21 cellular contexts compared by ENCODE assay signal in the genomic region with DNA sequence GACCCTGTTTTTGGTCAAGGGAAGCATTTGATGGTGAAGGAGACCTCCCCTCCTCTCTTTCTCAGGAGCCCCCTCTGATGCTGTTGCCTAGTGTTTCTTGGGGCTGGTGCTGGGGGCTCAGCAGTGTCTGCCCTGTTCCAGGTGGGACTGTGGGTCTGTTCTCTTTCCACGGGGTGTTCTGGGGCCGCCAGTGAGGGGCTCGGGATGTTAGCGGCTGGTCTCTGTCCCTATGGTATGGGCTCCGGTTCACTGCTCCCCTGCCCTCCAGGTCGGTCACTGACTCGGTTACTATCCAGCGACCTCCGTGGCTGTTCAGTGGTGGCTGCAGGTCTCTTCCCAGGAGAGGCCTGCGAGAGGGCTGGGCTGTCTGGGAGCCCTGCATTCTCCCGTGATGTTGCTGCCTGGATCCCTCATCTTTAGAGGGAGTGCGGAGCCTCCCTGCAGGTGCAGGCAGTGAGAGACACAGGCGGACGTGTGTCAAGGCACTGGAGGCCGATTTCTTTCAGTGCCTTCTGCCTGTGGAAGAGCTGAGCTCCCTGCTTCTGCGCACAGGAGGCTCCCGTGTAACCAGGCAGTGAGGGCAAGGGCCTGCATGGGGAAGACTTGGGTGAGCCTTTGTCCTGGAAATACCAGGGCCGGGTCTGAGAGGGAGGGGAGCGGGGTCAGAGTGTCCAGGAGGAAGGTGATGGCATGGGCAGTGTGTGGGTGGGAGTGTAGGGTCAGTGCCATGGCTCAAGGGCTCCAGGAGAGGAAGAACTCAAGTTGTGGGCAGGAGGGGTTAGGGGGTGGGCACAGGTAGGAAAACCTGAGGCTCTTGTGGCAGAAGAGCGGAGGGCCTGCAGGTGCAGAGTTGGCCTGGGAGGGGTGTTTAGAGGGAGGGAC.
DNase-seq lines count a peak whose midpoint lies in the region; ATAC-seq, FAIRE-seq and TF ChIP-seq lines count a peak whose summit lies in the region.
"Had no signal": no experiment of that assay in that cellular context is flagged by ENCODE, and none has a peak within 500 bp of the region (broad histone marks: within the 10 kb centered on the region; RNA-seq: fewer than 3 reads in every experiment).

No MANE protein-coding gene starts in this region.

- H3K27ac ChIP-seq in right lobe of liver, result no peak overlapping the region
- H3K27ac ChIP-seq in HepG2 (ENCODE audit: extremely low read length, insufficient read depth, low read length), result no peak overlapping the region
- no peak overlapping the region for H3K27ac ChIP-seq in coronary artery
- no peak overlapping the region for H3K27ac ChIP-seq in ovary
- H3K27ac ChIP-seq: neutrophil, stomach had no signal

- H2AFZ ChIP-seq in HepG2 (ENCODE audit: low read length), result no peak overlapping the region

- no peaks in the 10 kb centered on the region for H3K79me2 ChIP-seq in HepG2 (ENCODE audit: insufficient read depth, low read length)

- no peak overlapping the region for H3K9ac ChIP-seq in HepG2 (ENCODE audit: insufficient read depth, low read depth, low read length)

- in situ Hi-C loops in HepG2 (cut with HindIII; ENCODE audit: extremely low pct_ligation_motif_present, low pct_unique_long_range_greater_than_20kb), result no loop called here

- no peak for ATAC-seq in right lobe of liver
- no peak for ATAC-seq in HepG2
- no peak for ATAC-seq in HG02870 (IDR thresholded peaks at IDR 0.05; ENCODE audit: unreplicated experiment)

- H3K9me3 ChIP-seq in right lobe of liver, result no peaks in the 10 kb centered on the region
- no peaks in the 10 kb centered on the region for H3K9me3 ChIP-seq in HepG2 (ENCODE audit: low read length)
- no peaks in the 10 kb centered on the region for H3K9me3 ChIP-seq in ovary
- H3K9me3 ChIP-seq: Caco-2, neutrophil, stomach had no signal

- no peak for TF ChIP-seq POLR2A in right lobe of liver (IDR thresholded peaks at IDR 0.05)
- TF ChIP-seq POLR2A in HepG2 (IDR thresholded peaks at IDR 0.05; ENCODE audit: insufficient read depth in 1 of 2, low read depth in 2 of 2, low read length in 2 of 2), result no peak
- no peak for TF ChIP-seq POLR2A in ovary (IDR thresholded peaks at IDR 0.05)

- no peak for TF ChIP-seq RAD21 in HepG2 (CRISPR knock-in tag; IDR thresholded peaks at IDR 0.05)

- no peaks in the 10 kb centered on the region for H3K36me3 ChIP-seq in right lobe of liver
- no peaks in the 10 kb centered on the region for H3K36me3 ChIP-seq in HepG2 (replicated peaks in 1 of 2; ENCODE audit: control insufficient read depth in 1 of 2, insufficient read depth in 2 of 2, low read length in 2 of 2)
- H3K36me3 ChIP-seq in ovary, result no peaks in the 10 kb centered on the region
- H3K36me3 ChIP-seq: neutrophil, stomach had no signal

- H3K4me1 ChIP-seq in right lobe of liver (no peaks in the 10 kb centered on the region), HepG2 (ENCODE audit: insufficient read depth, low read length) (no peaks in the 10 kb centered on the region), ovary (ENCODE audit: insufficient read depth) (no peaks in the 10 kb centered on the region)
- H3K4me1 ChIP-seq: Caco-2, stomach had no signal

- H3K27me3 ChIP-seq in right lobe of liver (no peaks in the 10 kb centered on the region), HepG2 (ENCODE audit: control insufficient read depth in 1 of 2, insufficient read depth in 2 of 2, low read length in 2 of 2) (peaks cover 0 to 3% of the 10 kb centered on the region in 2 experiments; a peak in 1 of 5 replicates), ovary (no peaks in the 10 kb centered on the region)

- no peak for FAIRE-seq in HepG2 (lab: Jason Lieb, UNC)

- 62% methylated on average over 9 of the region's 20 CpGs for WGBS in right lobe of liver (ENCODE audit: insufficient coverage, low coverage, low lambda C conversion rate, missing lambda C conversion rate)
- 14% methylated on average over 8 of the region's 20 CpGs for WGBS in HepG2 (ENCODE audit: low lambda C conversion rate)
- 73 to 84% (median 78%) methylated on average over 14 to 20 of the region's 20 CpGs for whole genome bisulfite sequencing in ovary, 3 donors

- no peak overlapping the region for H3K4me3 ChIP-seq in right lobe of liver
- no peak overlapping the region for H3K4me3 ChIP-seq in HepG2 (replicated peaks in 1 of 3; ENCODE audit: insufficient read depth in 1 of 3, low read depth in 2 of 3, low read length in 3 of 3)
- H3K4me3 ChIP-seq in coronary artery, result no peak overlapping the region
- no peak overlapping the region for H3K4me3 ChIP-seq in ovary
- H3K4me3 ChIP-seq: stomach had no signal

- BruUV-seq in HepG2 (replicated peaks; lab: Mats Ljungman, UMichigan), result no TSS peak

- TF ChIP-seq CTCF in right lobe of liver (IDR thresholded peaks at IDR 0.05) (no peak), HepG2 (CRISPR knock-in tag; IDR thresholded peaks at IDR 0.05) (no peak), coronary artery (IDR thresholded peaks at IDR 0.05) (no peak), ovary (IDR thresholded peaks at IDR 0.05) (no peak)

- TF ChIP-seq EP300 in HepG2 (IDR thresholded peaks at IDR 0.05; ENCODE audit: low read depth in 2 of 2, low read length in 2 of 2), result no peak
- no peak for TF ChIP-seq EP300 in HepG2 (CRISPR knock-in tag; IDR thresholded peaks at IDR 0.05; ENCODE audit: borderline replicate concordance)
- no peak for TF ChIP-seq EP300 in ovary (IDR thresholded peaks at IDR 0.05)

- H3K4me2 ChIP-seq in HepG2 (ENCODE audit: low read depth, low read length), result no peak overlapping the region

- CTCF ChIA-PET in HepG2 (lab: Yijun Ruan, JAX; ENCODE audit: low intra/inter-chr PET ratio, low total read pairs), result no interaction called here

- POLR2A ChIA-PET in HepG2 (lab: Yijun Ruan, JAX), result no interaction called here

- no peaks in the 10 kb centered on the region for H4K20me1 ChIP-seq in HepG2 (ENCODE audit: insufficient read depth, low read length)

- DNase-seq in right lobe of liver, result peak; percentile 6 to 31 (median 28)
- no peak for DNase-seq in HepG2 (ENCODE audit: low spot score)
- DNase-seq in coronary artery (ENCODE audit: low spot score), result peak; percentile 41
- DNase-seq in ovary, result peak in 4 of 5 donors; percentile 0 to 4 (median 1)
- no peak for DNase-seq in germinal center (ENCODE audit: low spot score)
- no peak for DNase-seq in C1 segment of cervical spinal cord (lab: John Stamatoyannopoulos, UW)
- DNase-seq: activated CD4-positive, alpha-beta T cell treated with anti-CD3 and anti-CD28 coated beads, Interleukin-2, amount 50 U/mL, for 48 hours; activated gamma-delta T cell; AML-193; EL; foreskin fibroblast; KG1; kidney glomerular epithelial cell; NCI-H2029; NK-92 treated with Interleukin-12 subunit alpha and Interleukin-12 subunit beta, amount 100 ng/mL, for 24 hours; RPMI8226; stimulated activated CD4-positive, alpha-beta T cell treated with anti-CD3 and anti-CD28 coated beads, Interleukin-1b, Interleukin-23, amount 100 ng/mL, for 48 hours; stomach had no signal

- intact Hi-C loops in right lobe of liver (cut with DNase I), result no loop called here
- intact Hi-C loops in HepG2 (cut with micrococcal nuclease; ENCODE audit: unreplicated experiment), result no loop called here
- intact Hi-C loops in ovary (cut with DNase I), result no loop called here

TF ChIP-seq in HepG2, 621 proteins besides CTCF, POLR2A, EP300 and RAD21:
- TF ChIP-seq, protein P1, sequence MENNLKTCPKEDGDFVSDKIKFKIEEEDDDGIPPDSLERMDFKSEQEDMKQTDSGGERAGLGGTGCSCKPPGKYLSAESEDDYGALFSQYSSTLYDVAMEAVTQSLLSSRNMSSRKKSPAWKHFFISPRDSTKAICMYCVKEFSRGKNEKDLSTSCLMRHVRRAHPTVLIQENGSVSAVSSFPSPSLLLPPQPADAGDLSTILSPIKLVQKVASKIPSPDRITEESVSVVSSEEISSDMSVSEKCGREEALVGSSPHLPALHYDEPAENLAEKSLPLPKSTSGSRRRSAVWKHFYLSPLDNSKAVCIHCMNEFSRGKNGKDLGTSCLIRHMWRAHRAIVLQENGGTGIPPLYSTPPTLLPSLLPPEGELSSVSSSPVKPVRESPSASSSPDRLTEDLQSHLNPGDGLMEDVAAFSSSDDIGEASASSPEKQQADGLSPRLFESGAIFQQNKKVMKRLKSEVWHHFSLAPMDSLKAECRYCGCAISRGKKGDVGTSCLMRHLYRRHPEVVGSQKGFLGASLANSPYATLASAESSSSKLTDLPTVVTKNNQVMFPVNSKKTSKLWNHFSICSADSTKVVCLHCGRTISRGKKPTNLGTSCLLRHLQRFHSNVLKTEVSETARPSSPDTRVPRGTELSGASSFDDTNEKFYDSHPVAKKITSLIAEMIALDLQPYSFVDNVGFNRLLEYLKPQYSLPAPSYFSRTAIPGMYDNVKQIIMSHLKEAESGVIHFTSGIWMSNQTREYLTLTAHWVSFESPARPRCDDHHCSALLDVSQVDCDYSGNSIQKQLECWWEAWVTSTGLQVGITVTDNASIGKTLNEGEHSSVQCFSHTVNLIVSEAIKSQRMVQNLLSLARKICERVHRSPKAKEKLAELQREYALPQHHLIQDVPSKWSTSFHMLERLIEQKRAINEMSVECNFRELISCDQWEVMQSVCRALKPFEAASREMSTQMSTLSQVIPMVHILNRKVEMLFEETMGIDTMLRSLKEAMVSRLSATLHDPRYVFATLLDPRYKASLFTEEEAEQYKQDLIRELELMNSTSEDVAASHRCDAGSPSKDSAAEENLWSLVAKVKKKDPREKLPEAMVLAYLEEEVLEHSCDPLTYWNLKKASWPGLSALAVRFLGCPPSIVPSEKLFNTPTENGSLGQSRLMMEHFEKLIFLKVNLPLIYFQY (CRISPR knock-in tag; IDR thresholded peaks at IDR 0.05; ENCODE audit: borderline replicate concordance), result no peak
- TF ChIP-seq HOXD1 (CRISPR knock-in tag; IDR thresholded peaks at IDR 0.05), result no peak
- TF ChIP-seq, protein P2, sequence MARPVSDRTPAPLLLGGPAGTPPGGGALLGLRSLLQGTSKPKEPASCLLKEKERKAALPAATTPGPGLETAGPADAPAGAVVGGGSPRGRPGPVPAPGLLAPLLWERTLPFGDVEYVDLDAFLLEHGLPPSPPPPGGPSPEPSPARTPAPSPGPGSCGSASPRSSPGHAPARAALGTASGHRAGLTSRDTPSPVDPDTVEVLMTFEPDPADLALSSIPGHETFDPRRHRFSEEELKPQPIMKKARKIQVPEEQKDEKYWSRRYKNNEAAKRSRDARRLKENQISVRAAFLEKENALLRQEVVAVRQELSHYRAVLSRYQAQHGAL (CRISPR knock-in tag; IDR thresholded peaks at IDR 0.05; ENCODE audit: not compliant biosample characterization), result no peak
- no peak for TF ChIP-seq JUND (CRISPR knock-in tag; IDR thresholded peaks at IDR 0.05)
- TF ChIP-seq AGO2 (optimal IDR thresholded peaks at IDR 0.05; ENCODE audit: low read depth, low read length), result no peak

Comparison
In these comparisons a context has a peak if more than half of its experiments do, and no peak if none do; other contexts are left out.
1. DNase-seq: peak in right lobe of liver (3 of 3), coronary artery (single experiment) and ovary (4 of 5); none in HepG2 (single experiment), germinal center (single experiment) and C1 segment of cervical spinal cord (0 of 14).